8 cellular contexts compared by ENCODE assay signal in genomic region chr16:31869511-31870201, GRCh38. TPM values are rescaled to one million over a fixed set of nuclear protein-coding genes. Genes with fewer than 3 reads are reported as not detected.
DNase-seq lines count a peak whose midpoint lies in the region; ATAC-seq and TF ChIP-seq lines count a peak whose summit lies in the region.

No MANE protein-coding gene starts in this region.

- TF ChIP-seq CTCF in GM10248 (IDR thresholded peaks at IDR 0.05; ENCODE audit: control extremely low read depth, extremely low read depth, low read depth, missing control alignments), result no peak

- H3K27me3 Mint-ChIP-seq in activated naive CD4-positive, alpha-beta T cell treated with anti-CD3 and anti-CD28 coated beads, Interleukin-2, amount 10 ng/mL, durations not matched to agents 7 days and 5 days, result no peaks in the 10 kb centered on the region

- peak overlapping the region; percentile 53 for H3K4me3 Mint-ChIP-seq in activated naive CD4-positive, alpha-beta T cell treated with anti-CD3 and anti-CD28 coated beads, Interleukin-2, amount 10 ng/mL, durations not matched to agents 7 days and 5 days

- DNase-seq in GM10248 (ENCODE audit: extremely low spot score), result peak; percentile 39
- DNase-seq in SHP77 (lab: John Stamatoyannopoulos, UW), result peak; percentile 24 to 54
- DNase-seq in activated naive CD4-positive, alpha-beta T cell treated with anti-CD3 and anti-CD28 coated beads, Interleukin-2, amount 10 ng/mL, durations not matched to agents 7 days and 5 days, result peak; percentile 87
- peak; percentile 32 for DNase-seq in left ventricle myocardium superior
- peak; percentile 78 for DNase-seq in stimulated activated CD4-positive, alpha-beta T cell treated with anti-CD3 and anti-CD28 coated beads, Interleukin-2, amount 100 ng/mL, for 4 hours (ENCODE audit: low read depth)
- no peak for DNase-seq in COLO668 (lab: John Stamatoyannopoulos, UW; ENCODE audit: unreplicated experiment)

- CTCF ChIA-PET in GM10248 (lab: Yijun Ruan, JAX), result interaction anchor here (0.7 to 3.8 kb wide), 15 partner anchors 8 to 884 kb away, joined by 3 to 43 read pairs (median 4); partner anchors contain the start of genes ARMC5, HSD3B7 and PYCARD
- CTCF ChIA-PET in activated naive CD4-positive, alpha-beta T cell treated with anti-CD3 and anti-CD28 coated beads, Interleukin-2, amount 10 ng/mL, durations not matched to agents 7 days and 5 days (lab: Charles Lee), result interaction anchor here (0.8 to 5.5 kb wide), 11 partner anchors 8 to 884 kb away, joined by 3 to 62 read pairs (median 7); partner anchors contain the start of genes ARMC5 and HSD3B7

- intact Hi-C loops in left ventricle myocardium superior (cut with micrococcal nuclease), result loop anchor here (10.0 kb wide), 2 partner anchors 405 to 885 kb away; partner anchors contain the start of gene HSD3B7

- peaks cover 65% of the 10 kb centered on the region for H3K4me1 Mint-ChIP-seq in activated naive CD4-positive, alpha-beta T cell treated with anti-CD3 and anti-CD28 coated beads, Interleukin-2, amount 10 ng/mL, durations not matched to agents 7 days and 5 days

- peak overlapping the region; percentile 89 for H3K27ac Mint-ChIP-seq in activated naive CD4-positive, alpha-beta T cell treated with anti-CD3 and anti-CD28 coated beads, Interleukin-2, amount 10 ng/mL, durations not matched to agents 7 days and 5 days

- ATAC-seq in HG03103 (IDR thresholded peaks at IDR 0.05; ENCODE audit: low read depth, unreplicated experiment) (peak; percentile 41), left ventricle myocardium superior (peak; percentile 58), GM21717 (IDR thresholded peaks at IDR 0.05; ENCODE audit: unreplicated experiment) (no peak)

- peaks cover 10% of the 10 kb centered on the region for H3K9me3 Mint-ChIP-seq in activated naive CD4-positive, alpha-beta T cell treated with anti-CD3 and anti-CD28 coated beads, Interleukin-2, amount 10 ng/mL, durations not matched to agents 7 days and 5 days

- H3K36me3 Mint-ChIP-seq in activated naive CD4-positive, alpha-beta T cell treated with anti-CD3 and anti-CD28 coated beads, Interleukin-2, amount 10 ng/mL, durations not matched to agents 7 days and 5 days, result peaks cover 12% of the 10 kb centered on the region

- POLR2A ChIA-PET in GM10248 (lab: Yijun Ruan, JAX), result interaction anchor here (1.7 kb wide), 1 partner anchor 8 kb away, joined by 6 read pairs; no protein-coding TSS in a partner anchor

RNA-seq across cellular contexts. Expression of gene ZNF267, which starts 4.0 kb away (rescaled TPM):
- total RNA-seq in left ventricle myocardium superior, result 5.2 TPM
